Comparison of ENCODE assay signal across 9 cellular contexts in genomic region chr7:76272872-76273271, GRCh38. TPM values are rescaled to one million over a fixed set of nuclear protein-coding genes. Genes with fewer than 3 reads are reported as not detected.
DNase-seq lines count a peak whose midpoint lies in the region; ATAC-seq, FAIRE-seq and TF ChIP-seq lines count a peak whose summit lies in the region.
"Had no signal": no experiment of that assay in that cellular context is flagged by ENCODE, and none has a peak within 500 bp of the region (broad histone marks: within the 10 kb centered on the region; RNA-seq: fewer than 3 reads in every experiment).

No MANE protein-coding gene starts in this region.

- peaks cover 18% of the 10 kb centered on the region for H3K4me1 Mint-ChIP-seq in endodermal cell

- H3K4me3 ChIP-seq in MM.1S (ENCODE audit: low read length) (peak overlapping the region; percentile 45), endodermal cell (ENCODE audit: low read length) (no peak overlapping the region)
- H3K4me3 ChIP-seq: esophagus muscularis mucosa had no signal

- intact Hi-C loops in posterior cingulate gyrus (cut with DNase I) = no loop called here

- no peaks in the 10 kb centered on the region for H3F3A ChIP-seq in MM.1S (ENCODE audit: insufficient read depth, low read length)

- no peak overlapping the region for H3K27ac Mint-ChIP-seq in endodermal cell

- DNase-seq in GM12892 (ENCODE audit: insufficient read length) (no peak), MM.1S (peak; percentile 13), endodermal cell (no peak), NCI-H2196 treated with DMSO at 0.1 percent for 48 hours (lab: John Stamatoyannopoulos, UW; ENCODE audit: unreplicated experiment) (no peak), posterior cingulate gyrus (no peak), occipital lobe (lab: John Stamatoyannopoulos, UW) (no peak)
- DNase-seq: T-helper 9 cell had no signal

- peak overlapping the region; percentile 50 for H2AFZ ChIP-seq in MM.1S (ENCODE audit: low read length)

- H4K20me1 ChIP-seq in MM.1S (ENCODE audit: insufficient read depth, low read length) = no peaks in the 10 kb centered on the region

- FAIRE-seq in GM12892 (lab: Jason Lieb, UNC) = no peak

- peak; percentile 72 for ATAC-seq in GM21381 (IDR thresholded peaks at IDR 0.05; ENCODE audit: unreplicated experiment)

- no peaks in the 10 kb centered on the region for H3K9me2 ChIP-seq in MM.1S (replicated peaks; ENCODE audit: insufficient read depth, low read length)

- peaks cover 53% of the 10 kb centered on the region for H3K27me3 Mint-ChIP-seq in endodermal cell (ENCODE audit: insufficient read depth)

- WGBS in endodermal cell (ENCODE audit: insufficient coverage in 1 of 2, insufficient read length in 1 of 2), 2 experiments = 27 to 49% methylated on average over 6 of the region's 6 CpGs

- no peaks in the 10 kb centered on the region for H3K79me2 ChIP-seq in MM.1S (ENCODE audit: low read length)

- no peaks in the 10 kb centered on the region for H3K36me3 ChIP-seq in MM.1S (replicated peaks; ENCODE audit: insufficient read depth, low read length)
- H3K36me3 ChIP-seq in endodermal cell (ENCODE audit: control insufficient read depth, insufficient read depth, low read length) = no peaks in the 10 kb centered on the region
- H3K36me3 ChIP-seq: esophagus muscularis mucosa had no signal

- no peaks in the 10 kb centered on the region for H3K9me3 Mint-ChIP-seq in endodermal cell

- H3K4me3 Mint-ChIP-seq in endodermal cell = peak overlapping the region; percentile 22

- H3K36me3 Mint-ChIP-seq in endodermal cell (ENCODE audit: low read depth) = no peaks in the 10 kb centered on the region

- no peaks in the 10 kb centered on the region for H3K9me3 ChIP-seq in MM.1S (replicated peaks; ENCODE audit: insufficient read depth, low read length)
- H3K9me3 ChIP-seq in endodermal cell (ENCODE audit: control insufficient read depth, low read length) = no peaks in the 10 kb centered on the region
- H3K9me3 ChIP-seq: esophagus muscularis mucosa had no signal

- TF ChIP-seq CTCF in MM.1S (IDR thresholded peaks at IDR 0.05; ENCODE audit: low read length) = no peak
- TF ChIP-seq CTCF in endodermal cell (conservative IDR thresholded peaks at IDR 0.05) = no peak

- H3K4me2 ChIP-seq in MM.1S (ENCODE audit: low read depth, low read length) = peak overlapping the region; percentile 70

- TF ChIP-seq POLR2A in GM12892 (IDR thresholded peaks at IDR 0.05; ENCODE audit: low read depth, low read length) = peak; percentile 36; the same call in 1 of the 2 replicates

- H3K27ac ChIP-seq in MM.1S (ENCODE audit: low read length) (no peak overlapping the region), endodermal cell (ENCODE audit: low read depth, low read length) (peak overlapping the region; percentile 34)
- H3K27ac ChIP-seq: esophagus muscularis mucosa had no signal

- H3K27me3 ChIP-seq in MM.1S (replicated peaks; ENCODE audit: insufficient read depth, low read length) (peaks cover 19% of the 10 kb centered on the region), endodermal cell (ENCODE audit: control insufficient read depth, insufficient read depth, low read length, poor library complexity, severe bottlenecking) (peaks cover 33% of the 10 kb centered on the region)

- peaks cover 8% of the 10 kb centered on the region; the same call in 1 of the 2 replicates for H3K4me1 ChIP-seq in MM.1S (ENCODE audit: low read length)
- no peaks in the 10 kb centered on the region for H3K4me1 ChIP-seq in endodermal cell (ENCODE audit: control insufficient read depth, insufficient read depth, low read length)

- H3K9ac ChIP-seq in MM.1S (ENCODE audit: low read length) (no peak overlapping the region), endodermal cell (ENCODE audit: extremely low read depth, low read length, poor library complexity, severe bottlenecking) (no peak overlapping the region)

RNA-seq across cellular contexts. Expression of gene HSPB1, which starts 29.6 kb away (rescaled TPM):
- 36.7 TPM for polyA plus RNA-seq in GM12892 (2012; ENCODE audit: missing spikeins)
- total RNA-seq in endodermal cell (100 to 1,000 TPM; 244 to 248 TPM), occipital lobe (2.7 TPM)
- polyA plus RNA-seq in endodermal cell (2013, experiment 1 of 2) = 401 TPM
- 422 TPM for polyA plus RNA-seq in endodermal cell (2013, experiment 2 of 2)

Comparison
In these comparisons a context has a peak if more than half of its experiments do, and no peak if none do; other contexts are left out.
1. RNA of gene HSPB1, which starts 29.6 kb away (total RNA-seq): 244 to 248 TPM in endodermal cell; 2.7 TPM in occipital lobe (single experiment); every median in the first group is over 10 times any median in the second.